ENCODE assay signal across 17 cellular contexts in genomic region chr11:16261836-16262644, GRCh38.
A peak's percentile ranks its signal among the peaks of the same experiment; 100 is the strongest.
DNase-seq lines count a peak whose midpoint lies in the region; ATAC-seq and TF ChIP-seq lines count a peak whose summit lies in the region.
"Had no signal": no experiment of that assay in that cellular context is flagged by ENCODE, and none has a peak within 500 bp of the region (broad histone marks: within the 10 kb centered on the region; RNA-seq: fewer than 3 reads in every experiment).

No MANE protein-coding gene starts in this region.

- H3K9me3 Mint-ChIP-seq in nephron = peaks cover 9% of the 10 kb centered on the region
- peaks cover 1% of the 10 kb centered on the region for H3K9me3 Mint-ChIP-seq in T-helper 2 cell treated with Interferon-gamma antibody and Interleukin-4, amounts not matched to agents 5 μg/mL and 100 μg/mL, for 36 hours
- H3K9me3 Mint-ChIP-seq: endodermal cell; stimulated activated naive CD8-positive, alpha-beta T cell treated with anti-CD3 and anti-CD28 coated beads, Interleukin-15, amount 100 ng/mL, for 72 hours had no signal

- no peaks in the 10 kb centered on the region for H3K27me3 ChIP-seq in effector memory CD4-positive, alpha-beta T cell (replicated peaks; ENCODE audit: control insufficient read depth, insufficient read depth, low read length, poor library complexity, severe bottlenecking)
- no peaks in the 10 kb centered on the region for H3K27me3 ChIP-seq in right atrium auricular region

- no peaks in the 10 kb centered on the region for H3K4me1 ChIP-seq in effector memory CD4-positive, alpha-beta T cell (ENCODE audit: control insufficient read depth, insufficient read depth, low read length, poor library complexity, severe bottlenecking)
- H3K4me1 ChIP-seq in right atrium auricular region = no peaks in the 10 kb centered on the region

- peaks cover 8% of the 10 kb centered on the region for H3K4me1 Mint-ChIP-seq in nephron
- no peaks in the 10 kb centered on the region for H3K4me1 Mint-ChIP-seq in T-helper 2 cell treated with Interferon-gamma antibody and Interleukin-4, amounts not matched to agents 5 μg/mL and 100 μg/mL, for 36 hours (ENCODE audit: low read depth)
- H3K4me1 Mint-ChIP-seq: endodermal cell; stimulated activated naive CD8-positive, alpha-beta T cell treated with anti-CD3 and anti-CD28 coated beads, Interleukin-15, amount 100 ng/mL, for 72 hours had no signal

- no peaks in the 10 kb centered on the region for H3K36me3 ChIP-seq in effector memory CD4-positive, alpha-beta T cell (ENCODE audit: control insufficient read depth, insufficient read depth, low read length)
- no peaks in the 10 kb centered on the region for H3K36me3 ChIP-seq in right atrium auricular region

- H3K4me3 ChIP-seq in effector memory CD4-positive, alpha-beta T cell (ENCODE audit: insufficient read depth, low read depth, low read length, poor library complexity, severe bottlenecking) = no peak overlapping the region
- H3K4me3 ChIP-seq in right atrium auricular region = no peak overlapping the region
- H3K4me3 ChIP-seq: psoas muscle had no signal

- H3K9me3 ChIP-seq in effector memory CD4-positive, alpha-beta T cell (ENCODE audit: control insufficient read depth, low read length) = no peaks in the 10 kb centered on the region
- peaks cover 0 to 6% of the 10 kb centered on the region in 2 donors for H3K9me3 ChIP-seq in right atrium auricular region
- H3K9me3 ChIP-seq: psoas muscle had no signal

- peak; percentile 94 for ATAC-seq in GM19043 (IDR thresholded peaks at IDR 0.05; ENCODE audit: low read depth, unreplicated experiment)
- peak; percentile 92 for ATAC-seq in HG02763 (IDR thresholded peaks at IDR 0.05; ENCODE audit: unreplicated experiment)
- peak; percentile 86 for ATAC-seq in HG03521 (IDR thresholded peaks at IDR 0.05; ENCODE audit: unreplicated experiment)
- ATAC-seq: psoas muscle; stimulated activated naive CD8-positive, alpha-beta T cell treated with anti-CD3 and anti-CD28 coated beads, Interleukin-15, amount 100 ng/mL, for 72 hours had no signal

- no peak for DNase-seq in T-helper 2 cell treated with Interferon-gamma antibody and Interleukin-4, amounts not matched to agents 5 μg/mL and 100 μg/mL, for 36 hours (ENCODE audit: low spot score)
- DNase-seq in effector memory CD4-positive, alpha-beta T cell = no peak
- DNase-seq in right atrium auricular region (ENCODE audit: low spot score) = no peak
- no peak for DNase-seq in central memory CD4-positive, alpha-beta T cell
- DNase-seq: activated CD4-positive, CD25-positive, alpha-beta regulatory T cell; COR-L47; endodermal cell; head of caudate nucleus; NCI-H2227 treated with DMSO at 0.1 percent for 48 hours; psoas muscle; Right ventricle myocardium superior; stimulated activated CD4-positive, alpha-beta T cell treated with anti-CD3 and anti-CD28 coated beads, Interleukin-4, amount 100 ng/mL, for 1 hour; stimulated activated naive CD8-positive, alpha-beta T cell treated with anti-CD3 and anti-CD28 coated beads, Interleukin-15, amount 100 ng/mL, for 72 hours had no signal

- TF ChIP-seq CTCF in nephron (IDR thresholded peaks at IDR 0.05; ENCODE audit: unreplicated experiment in 3 of 3) (no peak), right atrium auricular region (IDR thresholded peaks at IDR 0.05) (no peak)

- peaks cover 18% of the 10 kb centered on the region for H3K36me3 Mint-ChIP-seq in nephron (ENCODE audit: low read depth)
- H3K36me3 Mint-ChIP-seq in T-helper 2 cell treated with Interferon-gamma antibody and Interleukin-4, amounts not matched to agents 5 μg/mL and 100 μg/mL, for 36 hours (ENCODE audit: low read depth) = no peaks in the 10 kb centered on the region

- no peak overlapping the region for H3K27ac ChIP-seq in effector memory CD4-positive, alpha-beta T cell (ENCODE audit: insufficient read depth, low read length, poor library complexity, severe bottlenecking)
- H3K27ac ChIP-seq in right atrium auricular region = no peak overlapping the region
- H3K27ac ChIP-seq: psoas muscle had no signal

- H3K27ac Mint-ChIP-seq in nephron = peak overlapping the region; percentile 66 to 88 (median 82)
- H3K27ac Mint-ChIP-seq in T-helper 2 cell treated with Interferon-gamma antibody and Interleukin-4, amounts not matched to agents 5 μg/mL and 100 μg/mL, for 36 hours = no peak overlapping the region
- H3K27ac Mint-ChIP-seq: endodermal cell; stimulated activated naive CD8-positive, alpha-beta T cell treated with anti-CD3 and anti-CD28 coated beads, Interleukin-15, amount 100 ng/mL, for 72 hours had no signal

- no peak overlapping the region for H3K4me3 Mint-ChIP-seq in nephron
- H3K4me3 Mint-ChIP-seq in T-helper 2 cell treated with Interferon-gamma antibody and Interleukin-4, amounts not matched to agents 5 μg/mL and 100 μg/mL, for 36 hours = no peak overlapping the region
- H3K4me3 Mint-ChIP-seq: endodermal cell; stimulated activated naive CD8-positive, alpha-beta T cell treated with anti-CD3 and anti-CD28 coated beads, Interleukin-15, amount 100 ng/mL, for 72 hours had no signal

- no peaks in the 10 kb centered on the region for H3K27me3 Mint-ChIP-seq in nephron (ENCODE audit: low read depth)
- H3K27me3 Mint-ChIP-seq in T-helper 2 cell treated with Interferon-gamma antibody and Interleukin-4, amounts not matched to agents 5 μg/mL and 100 μg/mL, for 36 hours (ENCODE audit: low read depth) = no peaks in the 10 kb centered on the region
- H3K27me3 Mint-ChIP-seq: stimulated activated naive CD8-positive, alpha-beta T cell treated with anti-CD3 and anti-CD28 coated beads, Interleukin-15, amount 100 ng/mL, for 72 hours had no signal
